ENCODE assay signal across 1 cellular context in the genomic region with DNA sequence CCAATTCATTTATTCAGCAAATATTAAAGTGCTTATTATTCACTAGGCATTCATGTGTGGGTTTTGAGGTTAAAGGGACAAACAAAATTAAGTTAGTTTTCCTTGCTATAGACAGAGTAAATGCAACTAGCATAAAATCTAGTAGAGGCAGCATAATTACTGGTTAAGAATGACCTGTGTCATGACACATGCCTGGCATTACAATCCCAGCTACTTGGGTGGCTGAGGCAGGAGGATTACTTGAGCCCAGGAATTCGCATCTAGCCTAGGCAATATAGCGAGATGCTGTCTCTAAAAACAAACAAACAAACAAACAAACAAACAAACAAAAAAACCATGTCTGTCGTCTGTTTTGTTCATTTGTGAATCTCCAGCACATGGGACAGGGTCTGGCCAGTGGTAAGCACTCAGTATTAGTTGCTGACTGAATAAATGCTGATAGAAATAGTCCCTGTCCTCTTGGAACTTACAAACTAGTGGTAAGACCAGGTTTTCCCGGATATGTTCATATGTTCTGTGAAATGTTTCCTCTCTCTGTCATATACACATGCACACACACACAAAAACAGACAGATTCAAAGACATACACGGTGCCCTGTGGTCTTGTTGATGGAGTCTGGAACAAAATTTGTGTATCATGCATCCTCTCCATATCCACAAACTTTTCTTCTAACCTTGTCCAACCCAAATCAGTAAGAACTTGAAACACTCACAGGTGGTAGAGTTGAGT.
TF ChIP-seq lines count a peak whose summit lies in the region.

No MANE protein-coding gene starts in this region.

TF ChIP-seq in HEK293, 187 proteins besides CTCF, POLR2A, EP300 and RAD21 (continued from another document):
- TF ChIP-seq, protein P1, sequence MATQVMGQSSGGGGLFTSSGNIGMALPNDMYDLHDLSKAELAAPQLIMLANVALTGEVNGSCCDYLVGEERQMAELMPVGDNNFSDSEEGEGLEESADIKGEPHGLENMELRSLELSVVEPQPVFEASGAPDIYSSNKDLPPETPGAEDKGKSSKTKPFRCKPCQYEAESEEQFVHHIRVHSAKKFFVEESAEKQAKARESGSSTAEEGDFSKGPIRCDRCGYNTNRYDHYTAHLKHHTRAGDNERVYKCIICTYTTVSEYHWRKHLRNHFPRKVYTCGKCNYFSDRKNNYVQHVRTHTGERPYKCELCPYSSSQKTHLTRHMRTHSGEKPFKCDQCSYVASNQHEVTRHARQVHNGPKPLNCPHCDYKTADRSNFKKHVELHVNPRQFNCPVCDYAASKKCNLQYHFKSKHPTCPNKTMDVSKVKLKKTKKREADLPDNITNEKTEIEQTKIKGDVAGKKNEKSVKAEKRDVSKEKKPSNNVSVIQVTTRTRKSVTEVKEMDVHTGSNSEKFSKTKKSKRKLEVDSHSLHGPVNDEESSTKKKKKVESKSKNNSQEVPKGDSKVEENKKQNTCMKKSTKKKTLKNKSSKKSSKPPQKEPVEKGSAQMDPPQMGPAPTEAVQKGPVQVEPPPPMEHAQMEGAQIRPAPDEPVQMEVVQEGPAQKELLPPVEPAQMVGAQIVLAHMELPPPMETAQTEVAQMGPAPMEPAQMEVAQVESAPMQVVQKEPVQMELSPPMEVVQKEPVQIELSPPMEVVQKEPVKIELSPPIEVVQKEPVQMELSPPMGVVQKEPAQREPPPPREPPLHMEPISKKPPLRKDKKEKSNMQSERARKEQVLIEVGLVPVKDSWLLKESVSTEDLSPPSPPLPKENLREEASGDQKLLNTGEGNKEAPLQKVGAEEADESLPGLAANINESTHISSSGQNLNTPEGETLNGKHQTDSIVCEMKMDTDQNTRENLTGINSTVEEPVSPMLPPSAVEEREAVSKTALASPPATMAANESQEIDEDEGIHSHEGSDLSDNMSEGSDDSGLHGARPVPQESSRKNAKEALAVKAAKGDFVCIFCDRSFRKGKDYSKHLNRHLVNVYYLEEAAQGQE (tag by site-specific recombination; IDR thresholded peaks at IDR 0.05): no peak
- TF ChIP-seq SP7 (tag by site-specific recombination; IDR thresholded peaks at IDR 0.05): 0 out of 2 replicates have a peak, but pooled peaks have one; percentile 34
- no peak for TF ChIP-seq ZNF266 (tag by site-specific recombination; IDR thresholded peaks at IDR 0.05; ENCODE audit: low read depth)
- no peak for TF ChIP-seq ZNF580 (tag by site-specific recombination; IDR thresholded peaks at IDR 0.05)
